Comparison of ENCODE assay signal across 8 cellular contexts in the genomic region with DNA sequence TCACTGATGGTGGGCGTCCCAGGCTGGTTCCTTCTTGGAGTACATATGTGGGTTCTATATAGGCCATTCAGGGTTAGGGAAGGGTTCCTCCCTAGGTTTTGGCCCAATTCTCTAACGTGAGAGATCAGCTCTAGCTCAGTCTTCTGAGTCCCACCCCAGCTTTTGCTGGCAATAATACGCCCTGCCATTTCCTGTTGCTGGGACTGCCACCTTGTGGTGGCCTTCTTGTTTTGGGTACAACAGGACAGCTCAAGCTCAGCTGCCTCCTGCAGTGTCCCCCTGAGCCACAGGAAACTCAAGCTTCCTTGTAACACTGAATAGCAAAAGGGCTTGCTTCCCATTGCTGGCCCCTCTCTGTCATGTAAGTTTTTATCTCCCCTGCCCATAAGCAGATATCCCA.
DNase-seq lines count a peak whose midpoint lies in the region; ATAC-seq and TF ChIP-seq lines count a peak whose summit lies in the region.

No MANE protein-coding gene starts in this region.

- in situ Hi-C loops in GM13976 (cut with MboI; ENCODE audit: low sequenced_read_pairs, unreplicated experiment) = loop anchor here (10.0 kb wide), 1 partner anchor 202 kb away; no protein-coding TSS in a partner anchor

- peak; percentile 64 for ATAC-seq in HG03025 (IDR thresholded peaks at IDR 0.05; ENCODE audit: low FRiP score, unreplicated experiment)

- DNase-seq in AG09309 (ENCODE audit: low read depth) (no peak), GM13976 (ENCODE audit: low spot score) (peak; percentile 55), RPMI7951 (ENCODE audit: low read depth) (peak; percentile 57), iPS DF 4.7 (ENCODE audit: extremely low read depth, low spot score) (peak; percentile 49), NCI-H510A (lab: John Stamatoyannopoulos, UW) (no peak)
- DNase-seq in activated gamma-delta T cell treated with anti-CD3 and anti-CD28 coated beads, Interleukin-2, amount 50 U/mL, for 16 hours (ENCODE audit: low read depth) = peak; percentile 11
- peak; percentile 10 for DNase-seq in stimulated activated CD8-positive, alpha-beta memory T cell treated with anti-CD3 and anti-CD28 coated beads, Interleukin-15, amount 100 ng/mL, for 1 hour (ENCODE audit: low read depth)

- no peak overlapping the region for H3K4me3 ChIP-seq in AG09309 (ENCODE audit: control insufficient read depth, low read depth, low read length)

- TF ChIP-seq CTCF in AG09309 (IDR thresholded peaks at IDR 0.05; ENCODE audit: control insufficient read depth, insufficient read depth, low read depth, low read length, missing control alignments) (peak; percentile 29), GM13976 (IDR thresholded peaks at IDR 0.05; ENCODE audit: borderline replicate concordance, control extremely low read depth, extremely low read depth, insufficient read depth, missing control alignments) (peak; percentile 77)

Comparison
In these comparisons a context has a peak if more than half of its experiments do, and no peak if none do; other contexts are left out.
1. DNase-seq: peak in GM13976 (single experiment), RPMI7951 (single experiment), activated gamma-delta T cell treated with anti-CD3 and anti-CD28 coated beads, Interleukin-2, amount 50 U/mL, for 16 hours (single experiment), iPS DF 4.7 (single experiment) and stimulated activated CD8-positive, alpha-beta memory T cell treated with anti-CD3 and anti-CD28 coated beads, Interleukin-15, amount 100 ng/mL, for 1 hour (single experiment); none in AG09309 (single experiment) and NCI-H510A (single experiment).